Comparison of ENCODE assay signal across 17 cellular contexts in the genomic region with DNA sequence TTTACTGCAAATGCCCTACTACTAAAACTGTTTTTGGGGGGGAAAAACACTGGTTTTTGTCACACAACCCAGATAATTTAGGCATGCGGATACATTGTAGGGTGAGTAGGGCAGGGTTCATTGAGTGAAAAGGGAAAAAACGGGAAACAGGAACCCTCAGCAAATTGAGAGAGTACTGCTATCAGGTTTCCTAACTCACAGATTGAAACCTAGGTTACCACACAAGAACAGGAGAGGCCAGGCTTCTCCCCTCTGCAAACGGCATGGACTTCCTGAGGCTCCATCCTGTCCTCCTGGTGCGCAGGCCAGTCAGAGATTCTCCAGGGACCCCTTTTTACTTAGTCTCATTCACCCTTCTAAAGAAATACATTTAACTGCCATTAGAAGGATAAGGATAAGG.
"Had no signal": no experiment of that assay in that cellular context is flagged by ENCODE, and none has a peak within 500 bp of the region (broad histone marks: within the 10 kb centered on the region; RNA-seq: fewer than 3 reads in every experiment).

No MANE protein-coding gene starts in this region.

- H3K9me3 Mint-ChIP-seq: immature natural killer cell had no signal

- H3K27ac ChIP-seq: coronary artery, gastrocnemius medialis, left ventricle myocardium inferior, right atrium auricular region, sigmoid colon, skin epidermis, stomach had no signal

- DNase-seq: effector CD4-positive, alpha-beta T cell; gastrocnemius medialis; immature natural killer cell; left ventricle myocardium inferior; naive thymus-derived CD4-positive, alpha-beta T cell; nephron progenitor cell; sigmoid colon; stimulated activated CD4-positive, alpha-beta T cell treated with anti-CD3 and anti-CD28 coated beads, Interleukin-2, amount 100 ng/mL, for 24 hours; stimulated activated naive CD4-positive, alpha-beta T cell; stomach; substantia nigra; trophoblast cell had no signal

- H3K27me3 Mint-ChIP-seq: naive thymus-derived CD4-positive, alpha-beta T cell had no signal

- H3K9me3 ChIP-seq: gastrocnemius medialis, left ventricle myocardium inferior, right atrium auricular region, sigmoid colon, stomach had no signal

- H3K4me3 Mint-ChIP-seq: immature natural killer cell; naive thymus-derived CD4-positive, alpha-beta T cell; nephron progenitor cell had no signal

- H3K27me3 ChIP-seq: gastrocnemius medialis, right atrium auricular region, sigmoid colon, stomach had no signal

- ATAC-seq: esophagus mucosa; gastrocnemius medialis; naive thymus-derived CD4-positive, alpha-beta T cell had no signal

- H3K4me1 ChIP-seq: gastrocnemius medialis, sigmoid colon, stomach had no signal

- H3K36me3 ChIP-seq: gastrocnemius medialis, left ventricle myocardium inferior, right atrium auricular region, sigmoid colon had no signal

- H3K4me3 ChIP-seq: coronary artery, gastrocnemius medialis, left ventricle myocardium inferior, lung, right atrium auricular region, sigmoid colon, skin epidermis, stomach had no signal

- H3K27ac Mint-ChIP-seq: nephron progenitor cell had no signal
